In the genomic region with DNA sequence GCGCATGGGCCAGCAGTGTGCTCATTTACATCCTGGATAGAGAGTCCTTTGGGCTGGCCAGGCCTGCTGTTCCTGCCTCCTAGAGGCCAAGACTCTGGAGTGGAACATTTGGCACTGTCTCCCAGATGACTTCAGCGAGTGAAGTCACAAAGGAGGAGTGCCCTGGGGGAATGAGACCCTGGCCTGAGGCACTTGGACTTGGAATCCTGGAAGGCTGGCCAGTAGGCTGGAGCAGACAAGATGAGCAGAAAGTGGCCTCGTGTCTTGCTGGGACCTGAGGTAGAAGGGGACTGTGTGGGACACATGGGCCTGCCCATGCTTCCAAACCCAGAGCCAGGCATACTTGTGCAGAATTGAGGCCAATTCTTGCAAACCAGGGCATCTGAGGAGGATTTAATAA, we compare ENCODE assay signal across 28 cellular contexts. TPM values are rescaled to one million over a fixed set of nuclear protein-coding genes. Genes with fewer than 3 reads are reported as not detected.
"Had no signal": no experiment of that assay in that cellular context is flagged by ENCODE, and none has a peak within 500 bp of the region (broad histone marks: within the 10 kb centered on the region; RNA-seq: fewer than 3 reads in every experiment).

A gene with protein sequence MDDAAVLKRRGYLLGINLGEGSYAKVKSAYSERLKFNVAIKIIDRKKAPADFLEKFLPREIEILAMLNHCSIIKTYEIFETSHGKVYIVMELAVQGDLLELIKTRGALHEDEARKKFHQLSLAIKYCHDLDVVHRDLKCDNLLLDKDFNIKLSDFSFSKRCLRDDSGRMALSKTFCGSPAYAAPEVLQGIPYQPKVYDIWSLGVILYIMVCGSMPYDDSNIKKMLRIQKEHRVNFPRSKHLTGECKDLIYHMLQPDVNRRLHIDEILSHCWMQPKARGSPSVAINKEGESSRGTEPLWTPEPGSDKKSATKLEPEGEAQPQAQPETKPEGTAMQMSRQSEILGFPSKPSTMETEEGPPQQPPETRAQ (minus strand): TSS at position 101 of the 400 bp plus-strand sequence. CDS start 150 bp downstream, outside the sequence.

- DNase-seq: activated CD4-positive, alpha-beta T cell treated with anti-CD3 and anti-CD28 coated beads, Interleukin-2, amount 10 ng/mL, durations not matched to agents 24 days and 14 days; activated CD4-positive, alpha-beta T cell treated with anti-CD3 and anti-CD28 coated beads, Interleukin-2, amount 50 U/mL, for 4 hours; activated CD8-positive, alpha-beta T cell treated with anti-CD3 and anti-CD28 coated beads for 36 hours; activated gamma-delta T cell; activated naive CD4-positive, alpha-beta T cell treated with Interleukin-2 at 50 U/mL for 16 hours; activated naive CD8-positive, alpha-beta T cell treated with anti-CD3 and anti-CD28 coated beads, Interleukin-2, amount 10 ng/mL, durations not matched to agents 7 days and 5 days; activated T-cell treated with anti-CD3 and anti-CD28 coated beads, Interleukin-2, amount 50 U/mL, for 24 hours; amygdala; NCI-H1092 treated with DMSO at 0.1 percent for 48 hours; NCI-H1417; NCI-H146; NCI-H187; NCI-H2029 treated with DMSO at 0.1 percent for 48 hours; NCI-H2107; NCI-H2171; NCI-H524 treated with DMSO at 0.1 percent for 48 hours; PC-3; Peyer's patch; RPMI8226 had no signal

- H3K9me3 ChIP-seq: ascending aorta, Peyer's patch had no signal

- H3K27ac Mint-ChIP-seq: activated CD4-positive, alpha-beta T cell treated with anti-CD3 and anti-CD28 coated beads, Interleukin-2, amount 10 ng/mL, durations not matched to agents 24 days and 14 days; activated CD8-positive, alpha-beta T cell treated with anti-CD3 and anti-CD28 coated beads for 36 hours; activated naive CD4-positive, alpha-beta T cell treated with anti-CD3 and anti-CD28 coated beads, Interleukin-2, amount 50 U/mL, for 24 hours; activated naive CD8-positive, alpha-beta T cell treated with anti-CD3 and anti-CD28 coated beads, Interleukin-2, amount 10 ng/mL, durations not matched to agents 7 days and 5 days; activated T-cell treated with anti-CD3 and anti-CD28 coated beads, Interleukin-2, amount 50 U/mL, for 24 hours; activated T-helper 2 cell treated with anti-CD3 and anti-CD28 coated beads, Interferon-gamma antibody, Interleukin-2, Interleukin-4, amounts not matched to agents 10 μg/mL and 5 μg/mL and 100 μg/mL, durations not matched to agents 14 hours and 24 hours and 36 hours; T-helper 1 cell treated with Interleukin-12 subunit alpha and Interleukin-12 subunit beta and Interleukin-4 antibody, amounts not matched to agents 30 μg/mL and 1 μg/mL, for 36 hours; T-helper 2 cell treated with Interferon-gamma antibody and Interleukin-4, amounts not matched to agents 5 μg/mL and 100 μg/mL, for 36 hours had no signal

- H3K4me1 ChIP-seq: ascending aorta, Peyer's patch had no signal

- H3K27ac ChIP-seq: ascending aorta, cardiac muscle cell, KMS-11, Peyer's patch had no signal

- H3K4me3 Mint-ChIP-seq: activated CD4-positive, alpha-beta T cell treated with anti-CD3 and anti-CD28 coated beads, Interleukin-2, amount 10 ng/mL, durations not matched to agents 24 days and 14 days; activated CD8-positive, alpha-beta T cell treated with anti-CD3 and anti-CD28 coated beads for 36 hours; activated naive CD4-positive, alpha-beta T cell treated with anti-CD3 and anti-CD28 coated beads, Interleukin-2, amount 50 U/mL, for 24 hours; activated naive CD8-positive, alpha-beta T cell treated with anti-CD3 and anti-CD28 coated beads, Interleukin-2, amount 10 ng/mL, durations not matched to agents 7 days and 5 days; activated T-cell treated with anti-CD3 and anti-CD28 coated beads, Interleukin-2, amount 50 U/mL, for 24 hours; T-helper 1 cell treated with Interleukin-12 subunit alpha and Interleukin-12 subunit beta and Interleukin-4 antibody, amounts not matched to agents 30 μg/mL and 1 μg/mL, for 36 hours; T-helper 2 cell treated with Interferon-gamma antibody and Interleukin-4, amounts not matched to agents 5 μg/mL and 100 μg/mL, for 36 hours had no signal

- H3K27me3 Mint-ChIP-seq: activated naive CD4-positive, alpha-beta T cell treated with anti-CD3 and anti-CD28 coated beads, Interleukin-2, amount 50 U/mL, for 24 hours had no signal

- H3K4me2 ChIP-seq: KMS-11 had no signal

- H3K9ac ChIP-seq: KMS-11 had no signal

- H3K36me3 ChIP-seq: ascending aorta, cardiac muscle cell, Peyer's patch had no signal

- H3K4me1 Mint-ChIP-seq: activated naive CD4-positive, alpha-beta T cell treated with anti-CD3 and anti-CD28 coated beads, Interleukin-2, amount 50 U/mL, for 24 hours had no signal

- ATAC-seq: activated CD8-positive, alpha-beta T cell treated with anti-CD3 and anti-CD28 coated beads for 36 hours; PC-3 had no signal

- H3K27me3 ChIP-seq: ascending aorta, cardiac muscle cell, Peyer's patch had no signal

- H3K9me3 Mint-ChIP-seq: activated CD4-positive, alpha-beta T cell treated with anti-CD3 and anti-CD28 coated beads, Interleukin-2, amount 10 ng/mL, durations not matched to agents 24 days and 14 days; activated CD8-positive, alpha-beta T cell treated with anti-CD3 and anti-CD28 coated beads for 36 hours; activated naive CD4-positive, alpha-beta T cell treated with anti-CD3 and anti-CD28 coated beads, Interleukin-2, amount 50 U/mL, for 24 hours; activated naive CD8-positive, alpha-beta T cell treated with anti-CD3 and anti-CD28 coated beads, Interleukin-2, amount 10 ng/mL, durations not matched to agents 7 days and 5 days; activated T-cell treated with anti-CD3 and anti-CD28 coated beads, Interleukin-2, amount 50 U/mL, for 24 hours; activated T-helper 2 cell treated with anti-CD3 and anti-CD28 coated beads, Interferon-gamma antibody, Interleukin-2, Interleukin-4, amounts not matched to agents 10 μg/mL and 5 μg/mL and 100 μg/mL, durations not matched to agents 14 hours and 24 hours and 36 hours; T-helper 1 cell treated with Interleukin-12 subunit alpha and Interleukin-12 subunit beta and Interleukin-4 antibody, amounts not matched to agents 30 μg/mL and 1 μg/mL, for 36 hours; T-helper 2 cell treated with Interferon-gamma antibody and Interleukin-4, amounts not matched to agents 5 μg/mL and 100 μg/mL, for 36 hours had no signal

- H3K4me3 ChIP-seq: ascending aorta, cardiac muscle cell, Peyer's patch had no signal

RNA-seq across cellular contexts. Expression of the gene that starts here (rescaled TPM):
- total RNA-seq: activated CD4-positive, alpha-beta T cell treated with anti-CD3 and anti-CD28 coated beads, Interleukin-2, amount 10 ng/mL, durations not matched to agents 24 days and 14 days; activated CD8-positive, alpha-beta memory T cell treated with anti-CD3 and anti-CD28 coated beads for 36 hours; activated CD8-positive, alpha-beta T cell treated with anti-CD3 and anti-CD28 coated beads for 36 hours; activated naive CD8-positive, alpha-beta T cell treated with anti-CD3 and anti-CD28 coated beads, Interleukin-2, amount 10 ng/mL, durations not matched to agents 7 days and 5 days; activated T-helper 2 cell treated with anti-CD3 and anti-CD28 coated beads, Interferon-gamma antibody, Interleukin-2, Interleukin-4, amounts not matched to agents 10 μg/mL and 5 μg/mL and 100 μg/mL, durations not matched to agents 14 hours and 24 hours and 36 hours; ascending aorta; Peyer's patch had no signal
- polyA plus RNA-seq: adipose tissue had no signal
